ENCODE assay signal across 8 cellular contexts in the genomic region with DNA sequence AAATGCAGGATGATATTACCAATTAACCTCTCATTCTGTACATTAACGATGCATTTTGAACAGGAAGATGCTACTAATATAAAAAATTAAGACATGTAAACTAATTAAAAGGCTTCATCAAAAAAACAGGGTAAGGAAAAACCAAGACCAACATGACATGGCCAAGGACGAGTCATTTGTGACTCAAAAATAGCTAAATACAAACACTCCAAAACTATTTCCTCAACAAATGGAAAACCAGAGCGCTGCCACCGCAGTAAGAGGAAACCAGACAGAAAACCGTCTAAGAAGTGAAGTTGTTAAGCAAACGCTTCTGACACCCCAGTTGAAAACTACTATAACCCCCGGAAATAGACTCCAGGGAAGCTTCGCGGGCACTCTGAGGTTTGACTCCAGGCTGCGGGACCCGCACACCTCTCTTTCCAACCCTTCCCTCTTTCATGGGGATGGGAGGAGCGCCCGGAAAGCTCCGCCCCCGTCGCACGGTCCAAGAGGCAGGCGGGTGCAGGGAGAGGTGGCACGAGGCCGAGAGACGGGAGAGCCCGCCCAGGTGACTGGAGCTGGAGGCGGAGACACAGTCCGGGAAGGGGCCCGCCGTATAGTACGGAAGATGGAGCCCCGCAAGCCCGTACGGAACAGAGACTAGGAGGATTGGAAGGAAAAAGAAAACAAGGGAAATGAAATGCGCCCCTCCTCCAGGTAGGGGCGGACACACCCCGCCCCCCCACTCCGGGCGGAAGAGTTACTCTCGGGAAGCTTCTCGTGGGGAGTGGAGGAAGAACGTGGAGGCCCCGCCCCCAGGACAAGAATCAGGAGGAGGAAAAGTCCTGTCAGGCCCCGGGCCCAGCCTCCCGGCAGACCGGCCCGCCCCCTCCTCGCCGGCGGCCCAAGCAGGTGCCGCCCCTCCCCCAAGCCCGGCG. TPM values are rescaled to one million over a fixed set of nuclear protein-coding genes. Genes with fewer than 3 reads are reported as not detected.
DNase-seq lines count a peak whose midpoint lies in the region; ATAC-seq and TF ChIP-seq lines count a peak whose summit lies in the region.

No MANE protein-coding gene starts in this region.

- H2BK120ac ChIP-seq in H9 (ENCODE audit: low read depth, low read length, poor library complexity, severe bottlenecking): no peak overlapping the region

- H3K23ac ChIP-seq in H9 (ENCODE audit: insufficient read length, low read depth, low read length): no peak overlapping the region

- no peak overlapping the region for H4K8ac ChIP-seq in H9 (replicated peaks; ENCODE audit: insufficient read length, low read depth, low read length)

- H3K79me2 ChIP-seq in H9 (ENCODE audit: insufficient read depth, low read length): peaks cover 9% of the 10 kb centered on the region; the same call in 1 of the 2 replicates

- intact Hi-C loops in stomach (cut with DNase I; ENCODE audit: low total_unique reads): no loop called here

- peak; percentile 85 for ATAC-seq in foreskin keratinocyte

- H3K4me1 ChIP-seq in H9 (ENCODE audit: insufficient read depth, low read length) (no peaks in the 10 kb centered on the region), foreskin keratinocyte (no peaks in the 10 kb centered on the region), stomach (peaks cover 0 to 37% (median 15%) of the 10 kb centered on the region in 4 donors)

- peak overlapping the region; percentile 16 for H3K27ac ChIP-seq in H9 (ENCODE audit: insufficient read length, low read depth, low read length)
- H3K27ac ChIP-seq in foreskin keratinocyte: peak overlapping the region; percentile 60
- peak overlapping the region; percentile 99 to 100 (median 99) for H3K27ac ChIP-seq in stomach

- no peak overlapping the region for H2BK20ac ChIP-seq in H9 (ENCODE audit: low read depth, low read length, poor library complexity, severe bottlenecking)

- H3K79me1 ChIP-seq in H9 (ENCODE audit: insufficient read depth, low read depth, low read length, poor library complexity, severe bottlenecking): no peaks in the 10 kb centered on the region

- H3K4me3 Mint-ChIP-seq in H9: peak overlapping the region; percentile 91 to 92
- peak overlapping the region; percentile 90 for H3K4me3 Mint-ChIP-seq in neural crest cell

- WGBS in H9 (ENCODE audit: extremely low coverage, insufficient read length, low lambda C conversion rate): no CpG with 5 or more reads among the region's 49 CpGs
- 0 to 1% (median 1%) methylated on average over 37 to 49 of the region's 49 CpGs for WGBS in stomach, 5 donors

- no peak overlapping the region for H2AK5ac ChIP-seq in H9 (ENCODE audit: insufficient read length, low read length)

- H4K91ac ChIP-seq in H9 (ENCODE audit: insufficient read length, low read depth, low read length): no peak overlapping the region

- no peak overlapping the region for H2AFZ ChIP-seq in H9 (ENCODE audit: low read length)

- peak overlapping the region; percentile 18 for H3K18ac ChIP-seq in H9 (ENCODE audit: insufficient read length, low read depth, low read length)

- H3K27me3 Mint-ChIP-seq in H9 (ENCODE audit: low read depth) (no peaks in the 10 kb centered on the region), neural crest cell (ENCODE audit: low read depth) (no peaks in the 10 kb centered on the region)

- H3T11ph ChIP-seq in H9 (ENCODE audit: low read length): no peak overlapping the region

- no peak overlapping the region for H2BK12ac ChIP-seq in H9 (ENCODE audit: insufficient read length, low read depth, low read length)

- peak overlapping the region; percentile 98 to 99 (median 99) for H3K27ac Mint-ChIP-seq in H9
- peak overlapping the region; percentile 94 for H3K27ac Mint-ChIP-seq in neural crest cell (ENCODE audit: unreplicated experiment)

- no peak overlapping the region for H4K5ac ChIP-seq in H9 (ENCODE audit: insufficient read length, low read depth, low read length)

- H3K23me2 ChIP-seq in H9 (ENCODE audit: insufficient read length, low read depth, low read length, poor library complexity, severe bottlenecking): no peaks in the 10 kb centered on the region

- H2BK15ac ChIP-seq in H9 (ENCODE audit: low read depth, low read length): no peak overlapping the region

- peak overlapping the region; percentile 25 for H3K9ac ChIP-seq in H9 (ENCODE audit: extremely low read depth, insufficient read length, low read length)

- H3K14ac ChIP-seq in H9 (ENCODE audit: insufficient read depth, low read length): 0 out of 2 replicates have a peak overlapping the region, but pooled peaks have one; percentile 32

- H2BK5ac ChIP-seq in H9 (ENCODE audit: insufficient read length, low read length): no peak overlapping the region

- peak overlapping the region; percentile 89 to 95 (median 92) for H3K4me3 ChIP-seq in stomach

- H4K20me1 ChIP-seq in H9 (ENCODE audit: control insufficient read depth, insufficient read depth, insufficient read length): no peaks in the 10 kb centered on the region

- H3K9me3 ChIP-seq in H9 (ENCODE audit: control insufficient read depth, low read depth, low read length) (no peaks in the 10 kb centered on the region), stomach (no peaks in the 10 kb centered on the region)

- DNase-seq in ELF-1 (ENCODE audit: low read depth, low spot score): peak; percentile 99
- DNase-seq in H9: peak; percentile 97
- DNase-seq in M059J (ENCODE audit: low read depth): peak; percentile 91
- peak; percentile 92 for DNase-seq in SIG-M5 (lab: John Stamatoyannopoulos, UW)
- peak; percentile 57 for DNase-seq in activated gamma-delta T cell treated with anti-CD3 and anti-CD28 coated beads, Interleukin-2, amount 50 U/mL, for 16 hours (ENCODE audit: low read depth)
- DNase-seq in foreskin keratinocyte: peak; percentile 88 to 93
- DNase-seq in neural crest cell (ENCODE audit: low read depth, low spot score): peak; percentile 84
- peak; percentile 97 for DNase-seq in stomach

- 0 out of 4 replicates have a peak, but pooled peaks cover 0 to 2% of the 10 kb centered on the region in 2 experiments for H3K4me1 Mint-ChIP-seq in H9
- H3K4me1 Mint-ChIP-seq in neural crest cell: peaks cover 17% of the 10 kb centered on the region

- H3K36me3 ChIP-seq in stomach: peaks cover 0 to 25% (median 23%) of the 10 kb centered on the region in 4 donors

- peak in 1 of 4 donors; percentile 26 for TF ChIP-seq POLR2A in stomach (IDR thresholded peaks at IDR 0.05)

- peaks cover 2 to 12% (median 4%) of the 10 kb centered on the region in 3 experiments; a peak in 5 of 7 replicates for H3K36me3 Mint-ChIP-seq in H9 (ENCODE audit: insufficient read depth in 1 of 3, low read depth in 3 of 3)
- no peaks in the 10 kb centered on the region for H3K36me3 Mint-ChIP-seq in neural crest cell (ENCODE audit: low read depth)

- H3K9me3 Mint-ChIP-seq in H9 (no peaks in the 10 kb centered on the region; a peak in 2 of 5 replicates), neural crest cell (no peaks in the 10 kb centered on the region)

- TF ChIP-seq EP300 in stomach (IDR thresholded peaks at IDR 0.05): no peak

- no peak for TF ChIP-seq CTCF in H9 (conservative IDR thresholded peaks at IDR 0.05)
- no peak for TF ChIP-seq CTCF in foreskin keratinocyte (conservative IDR thresholded peaks at IDR 0.05)
- TF ChIP-seq CTCF in neural crest cell (conservative IDR thresholded peaks at IDR 0.05): no peak
- no peak for TF ChIP-seq CTCF in stomach (IDR thresholded peaks at IDR 0.05)

- H3K27me3 ChIP-seq in H9 (ENCODE audit: insufficient read depth, low read length) (no peaks in the 10 kb centered on the region), foreskin keratinocyte (no peaks in the 10 kb centered on the region), stomach (no peaks in the 10 kb centered on the region)

- peak overlapping the region; percentile 67 for H3K4me2 ChIP-seq in H9 (ENCODE audit: insufficient read depth, insufficient read length, low read length)

- H3K4ac ChIP-seq in H9 (ENCODE audit: low read depth, low read length): no peak overlapping the region

- H3K56ac ChIP-seq in H9 (ENCODE audit: insufficient read length, low read depth, low read length): no peak overlapping the region

RNA-seq across cellular contexts. Expression of a gene that starts 0.7 kb away (rescaled TPM):
- total RNA-seq in H9 (2021) (31.0 and 31.7 TPM in 2 replicates), foreskin keratinocyte (19.8 and 22.4 TPM in 2 replicates), neural crest cell (28.6 and 29.9 TPM in 2 replicates), stomach (10 to 100 TPM in 4 of 5 donors, 1 to 10 TPM in 1; 8.4 to 25.5 (median 15.2) TPM)
- 8.8 and 12.6 TPM in 2 replicates for total RNA-seq in M059J (2014; rRNA removed; shearing (Covaris generic))
- polyA plus RNA-seq in foreskin keratinocyte (5.2 and 7.0 TPM in 2 replicates), stomach (1 to 10 TPM; 4.3 to 5.9 (median 5.1) TPM)

RNA-seq across cellular contexts. Expression of a gene that starts 39.4 kb away (rescaled TPM):
- 40.4 and 40.7 TPM in 2 replicates for total RNA-seq in H9 (2021)
- total RNA-seq in M059J (2014; rRNA removed; shearing (Covaris generic)): 5.8 and 7.4 TPM in 2 replicates
- 12.9 and 13.3 TPM in 2 replicates for total RNA-seq in foreskin keratinocyte
- 2.1 and 2.4 TPM in 2 replicates for polyA plus RNA-seq in foreskin keratinocyte
- total RNA-seq in neural crest cell: 56.6 and 58.1 TPM in 2 replicates
- 10 to 100 TPM in 4 of 5 donors, 1 to 10 TPM in 1; 2.3 to 46.0 (median 27.4) TPM for total RNA-seq in stomach
- 1 to 10 TPM; 1.5 to 3.9 (median 1.6) TPM for polyA plus RNA-seq in stomach

Comparison
In these comparisons a context has a peak if more than half of its experiments do, and no peak if none do; other contexts are left out.
1. Peak in every context shown above with its lines: DNase-seq, ATAC-seq, H3K4me3 ChIP-seq and H3K27ac ChIP-seq.
2. H3K27ac ChIP-seq: peak in every context shown above with its lines; median percentile 99 in stomach; 60 in foreskin keratinocyte; 16 in H9.